ENCODE assay signal across 2 cellular contexts in genomic region chr4:146478009-146478408, GRCh38.
TF ChIP-seq lines count a peak whose summit lies in the region.

No MANE protein-coding gene starts in this region.

TF ChIP-seq in SK-N-SH, 30 proteins besides CTCF, POLR2A, EP300 and RAD21 (continued from another document):
- TF ChIP-seq, protein P1, sequence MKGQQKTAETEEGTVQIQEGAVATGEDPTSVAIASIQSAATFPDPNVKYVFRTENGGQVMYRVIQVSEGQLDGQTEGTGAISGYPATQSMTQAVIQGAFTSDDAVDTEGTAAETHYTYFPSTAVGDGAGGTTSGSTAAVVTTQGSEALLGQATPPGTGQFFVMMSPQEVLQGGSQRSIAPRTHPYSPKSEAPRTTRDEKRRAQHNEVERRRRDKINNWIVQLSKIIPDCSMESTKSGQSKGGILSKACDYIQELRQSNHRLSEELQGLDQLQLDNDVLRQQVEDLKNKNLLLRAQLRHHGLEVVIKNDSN (IDR thresholded peaks at IDR 0.05; ENCODE audit: borderline replicate concordance, low read depth): no peak
- no peak for TF ChIP-seq JUND (IDR thresholded peaks at IDR 0.05)
- TF ChIP-seq NFIC (IDR thresholded peaks at IDR 0.05; ENCODE audit: borderline replicate concordance): no peak
- TF ChIP-seq GABPA (IDR thresholded peaks at IDR 0.05; ENCODE audit: low read depth): no peak
- TF ChIP-seq USF2 (IDR thresholded peaks at IDR 0.05; ENCODE audit: borderline replicate concordance, low read depth, low read length): no peak
- no peak for TF ChIP-seq YY1 (IDR thresholded peaks at IDR 0.05; ENCODE audit: low read depth)
- TF ChIP-seq NRF1 (IDR thresholded peaks at IDR 0.05; ENCODE audit: low read depth, low read length): no peak
- TF ChIP-seq, protein P2, sequence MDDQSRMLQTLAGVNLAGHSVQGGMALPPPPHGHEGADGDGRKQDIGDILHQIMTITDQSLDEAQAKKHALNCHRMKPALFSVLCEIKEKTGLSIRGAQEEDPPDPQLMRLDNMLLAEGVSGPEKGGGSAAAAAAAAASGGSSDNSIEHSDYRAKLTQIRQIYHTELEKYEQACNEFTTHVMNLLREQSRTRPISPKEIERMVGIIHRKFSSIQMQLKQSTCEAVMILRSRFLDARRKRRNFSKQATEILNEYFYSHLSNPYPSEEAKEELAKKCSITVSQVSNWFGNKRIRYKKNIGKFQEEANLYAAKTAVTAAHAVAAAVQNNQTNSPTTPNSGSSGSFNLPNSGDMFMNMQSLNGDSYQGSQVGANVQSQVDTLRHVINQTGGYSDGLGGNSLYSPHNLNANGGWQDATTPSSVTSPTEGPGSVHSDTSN (IDR thresholded peaks at IDR 0.05): no peak
- no peak for TF ChIP-seq ELF1 (IDR thresholded peaks at IDR 0.05)
TF ChIP-seq in SK-N-SH: peak in this region for 0.

TF ChIP-seq in SK-N-SH treated with all-trans-retinoic acid at 6 μM for 48 hours, 23 proteins besides CTCF, POLR2A, EP300 and RAD21 (continued from another document):
- TF ChIP-seq ARNTL (CRISPR knock-in tag; IDR thresholded peaks at IDR 0.05; ENCODE audit: borderline replicate concordance, low read depth) (no peak), TCF4 (CRISPR knock-in tag; IDR thresholded peaks at IDR 0.05; ENCODE audit: borderline replicate concordance) (no peak), ZNF565 (CRISPR knock-in tag; conservative IDR thresholded peaks at IDR 0.05; ENCODE audit: low read depth) (no peak), RARB (CRISPR knock-in tag; IDR thresholded peaks at IDR 0.05) (no peak), SNAI2 (CRISPR knock-in tag; IDR thresholded peaks at IDR 0.05) (no peak), TOX (CRISPR knock-in tag; IDR thresholded peaks at IDR 0.05; ENCODE audit: borderline replicate concordance) (no peak), ISL1 (CRISPR knock-in tag; IDR thresholded peaks at IDR 0.05) (no peak)
- TF ChIP-seq, protein P3, sequence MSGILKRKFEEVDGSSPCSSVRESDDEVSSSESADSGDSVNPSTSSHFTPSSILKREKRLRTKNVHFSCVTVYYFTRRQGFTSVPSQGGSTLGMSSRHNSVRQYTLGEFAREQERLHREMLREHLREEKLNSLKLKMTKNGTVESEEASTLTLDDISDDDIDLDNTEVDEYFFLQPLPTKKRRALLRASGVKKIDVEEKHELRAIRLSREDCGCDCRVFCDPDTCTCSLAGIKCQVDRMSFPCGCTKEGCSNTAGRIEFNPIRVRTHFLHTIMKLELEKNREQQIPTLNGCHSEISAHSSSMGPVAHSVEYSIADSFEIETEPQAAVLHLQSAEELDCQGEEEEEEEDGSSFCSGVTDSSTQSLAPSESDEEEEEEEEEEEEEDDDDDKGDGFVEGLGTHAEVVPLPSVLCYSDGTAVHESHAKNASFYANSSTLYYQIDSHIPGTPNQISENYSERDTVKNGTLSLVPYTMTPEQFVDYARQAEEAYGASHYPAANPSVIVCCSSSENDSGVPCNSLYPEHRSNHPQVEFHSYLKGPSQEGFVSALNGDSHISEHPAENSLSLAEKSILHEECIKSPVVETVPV (CRISPR knock-in tag; IDR thresholded peaks at IDR 0.05): no peak
TF ChIP-seq in SK-N-SH treated with all-trans-retinoic acid at 6 μM for 48 hours: peak in this region for 0.
